Comparison of ENCODE assay signal across 1 cellular context in genomic region chr21:44992608-44993031, GRCh38.
TF ChIP-seq lines count a peak whose summit lies in the region.

No MANE protein-coding gene starts in this region.

TF ChIP-seq in HepG2, 621 proteins besides CTCF, POLR2A, EP300 and RAD21 (continued from another document):
- TF ChIP-seq ARID4A (CRISPR knock-in tag; IDR thresholded peaks at IDR 0.05; ENCODE audit: borderline replicate concordance) (peak; percentile 50; the same call in 1 of the 2 replicates), HNRNPUL1 (IDR thresholded peaks at IDR 0.05; ENCODE audit: low read depth, low read length) (no peak), NRL (CRISPR knock-in tag; IDR thresholded peaks at IDR 0.05; ENCODE audit: borderline replicate concordance) (no peak), ZSCAN25 (CRISPR knock-in tag; IDR thresholded peaks at IDR 0.05) (0 out of 2 replicates have a peak, but pooled peaks have one; percentile 21), SRSF9 (IDR thresholded peaks at IDR 0.05; ENCODE audit: borderline replicate concordance, insufficient read depth, low read depth, low read length, poor library complexity, severe bottlenecking) (no peak), ZNF18 (CRISPR knock-in tag; IDR thresholded peaks at IDR 0.05; ENCODE audit: insufficient replicate concordance) (no peak), ZMYM4 (CRISPR knock-in tag; IDR thresholded peaks at IDR 0.05) (no peak), SRF (IDR thresholded peaks at IDR 0.05; ENCODE audit: low read depth, low read length) (no peak), NR2C2 (CRISPR knock-in tag; IDR thresholded peaks at IDR 0.05; ENCODE audit: borderline replicate concordance) (peak; percentile 29; the same call in 1 of the 2 replicates), SAFB2 (CRISPR knock-in tag; IDR thresholded peaks at IDR 0.05; ENCODE audit: borderline replicate concordance, low read depth) (no peak), MTF2 (CRISPR knock-in tag; IDR thresholded peaks at IDR 0.05; ENCODE audit: borderline replicate concordance) (0 out of 2 replicates have a peak, but pooled peaks have one; percentile 39), ATF4 (CRISPR knock-in tag; IDR thresholded peaks at IDR 0.05) (no peak), DZIP1 (CRISPR knock-in tag; IDR thresholded peaks at IDR 0.05) (no peak), TMF1 (CRISPR knock-in tag; IDR thresholded peaks at IDR 0.05; ENCODE audit: low read depth) (no peak), NFKBIZ (CRISPR knock-in tag; IDR thresholded peaks at IDR 0.05) (no peak), MYC (CRISPR knock-in tag; IDR thresholded peaks at IDR 0.05; ENCODE audit: borderline replicate concordance) (peak; percentile 49), HNRNPL (IDR thresholded peaks at IDR 0.05; ENCODE audit: low read depth, low read length) (0 out of 2 replicates have a peak, but pooled peaks have one; percentile 19), ZNF441 (CRISPR knock-in tag; IDR thresholded peaks at IDR 0.05; ENCODE audit: borderline replicate concordance) (no peak), HMG20B (CRISPR knock-in tag; conservative IDR thresholded peaks at IDR 0.05) (no peak), THRA (CRISPR knock-in tag; IDR thresholded peaks at IDR 0.05; ENCODE audit: borderline replicate concordance) (no peak), ZBTB34 (CRISPR knock-in tag; IDR thresholded peaks at IDR 0.05) (no peak), FOXO4 (CRISPR knock-in tag; conservative IDR thresholded peaks at IDR 0.05) (0 out of 2 replicates have a peak, but pooled peaks have one; percentile 24), CHCHD3 (CRISPR knock-in tag; IDR thresholded peaks at IDR 0.05) (no peak), ZBTB10 (CRISPR knock-in tag; IDR thresholded peaks at IDR 0.05; ENCODE audit: borderline replicate concordance) (no peak), ZNF749 (CRISPR knock-in tag; IDR thresholded peaks at IDR 0.05; ENCODE audit: borderline replicate concordance) (no peak), ISX (CRISPR knock-in tag; conservative IDR thresholded peaks at IDR 0.05) (no peak), GABPB1 (CRISPR knock-in tag; IDR thresholded peaks at IDR 0.05) (no peak)
TF ChIP-seq in HepG2: peak in this region for 14.
